8 cellular contexts compared by ENCODE assay signal in the genomic region with DNA sequence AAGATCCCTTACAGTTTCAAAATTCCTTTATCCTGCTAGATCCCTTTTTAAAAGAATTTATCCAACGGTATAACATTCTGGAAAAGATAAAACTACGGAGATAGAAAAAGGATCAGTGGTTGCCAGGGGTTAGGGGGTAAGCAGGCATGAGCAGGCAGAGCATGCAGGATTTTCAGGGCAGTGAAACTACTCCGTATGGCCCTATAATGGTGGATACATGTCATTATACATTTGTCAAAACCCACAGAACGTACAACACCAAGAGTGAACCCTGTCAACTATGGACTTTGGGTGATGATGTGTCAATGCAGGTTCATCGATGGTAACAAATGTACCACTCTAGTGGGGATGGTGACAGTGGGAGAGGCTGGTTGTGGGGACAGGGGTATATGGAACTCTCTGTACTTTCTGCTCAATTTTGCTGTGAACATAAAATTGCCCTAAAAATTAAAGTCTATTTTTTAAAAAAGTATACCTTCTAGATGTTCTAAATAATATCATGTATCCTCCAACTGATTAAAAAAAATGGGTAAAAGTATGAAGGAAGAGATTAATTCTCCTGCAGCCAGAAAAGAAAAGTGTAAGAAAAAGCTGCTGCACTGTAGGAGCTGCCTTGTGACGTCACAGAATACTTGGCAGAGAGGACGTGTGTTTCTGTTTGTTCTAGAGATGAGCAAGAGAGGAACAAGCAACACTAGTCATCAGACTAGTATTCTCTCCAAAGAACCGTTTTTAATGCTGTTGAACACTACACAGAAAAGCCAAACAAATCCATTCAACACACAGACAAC. TPM values are rescaled to one million over a fixed set of nuclear protein-coding genes. Genes with fewer than 3 reads are reported as not detected.
DNase-seq lines count a peak whose midpoint lies in the region; TF ChIP-seq lines count a peak whose summit lies in the region.

No MANE protein-coding gene starts in this region.

- no peak overlapping the region for H3K4me3 ChIP-seq in HEK293 (ENCODE audit: low read depth, low read length)
- H3K4me3 ChIP-seq in hepatocyte, result no peak overlapping the region
- no peak overlapping the region for H3K4me3 ChIP-seq in testis

- POLR2A ChIA-PET in HEK293 (lab: Yijun Ruan, JAX), result no interaction called here

- H3K27ac ChIP-seq in HEK293 (ENCODE audit: extremely low read depth, low read depth, low read length) (no peak overlapping the region), hepatocyte (peak overlapping the region; percentile 4), testis (no peak overlapping the region)

- TF ChIP-seq CTCF in HEK293 (tag by site-specific recombination; IDR thresholded peaks at IDR 0.05) (no peak), hepatocyte (IDR thresholded peaks at IDR 0.05; ENCODE audit: poor library complexity) (no peak), testis (IDR thresholded peaks at IDR 0.05) (no peak)

- CTCF ChIA-PET in HEK293 (lab: Yijun Ruan, JAX), result no interaction called here

- peak; percentile 65 for DNase-seq in SIG-M5 treated with dmso at 0.1 percent for 504 hours (lab: John Stamatoyannopoulos, UW; ENCODE audit: unreplicated experiment)
- DNase-seq in SIG-M5 (lab: John Stamatoyannopoulos, UW), result no peak
- DNase-seq in NAMALWA (ENCODE audit: low spot score), result peak; percentile 41
- DNase-seq in amniotic stem cell (lab: John Stamatoyannopoulos, UW), result peak; percentile 66
- DNase-seq in hepatocyte (ENCODE audit: low spot score), result peak; percentile 64
- DNase-seq in testis, result peak; percentile 63
- no peak for DNase-seq in NCI-H2227 treated with DMSO at 0.1 percent for 48 hours (lab: John Stamatoyannopoulos, UW)

- H3K36me3 ChIP-seq in HEK293 (ENCODE audit: control insufficient read depth in 2 of 2, insufficient read depth in 1 of 2, low read length in 2 of 2) (no peaks in the 10 kb centered on the region), hepatocyte (replicated peaks; ENCODE audit: insufficient read depth, low read depth) (no peaks in the 10 kb centered on the region), testis (ENCODE audit: low read depth, missing control alignments) (no peaks in the 10 kb centered on the region)

- H3K9me2 ChIP-seq in hepatocyte (replicated peaks; ENCODE audit: insufficient read depth), result no peaks in the 10 kb centered on the region

- peaks cover 5% of the 10 kb centered on the region; the same call in 1 of the 2 replicates for H3K4me1 ChIP-seq in HEK293 (ENCODE audit: control insufficient read depth, insufficient read depth, low read length)
- no peaks in the 10 kb centered on the region for H3K4me1 ChIP-seq in hepatocyte (ENCODE audit: insufficient read depth)
- H3K4me1 ChIP-seq in testis, result no peaks in the 10 kb centered on the region

- no peaks in the 10 kb centered on the region for H4K20me1 ChIP-seq in hepatocyte (ENCODE audit: insufficient read depth, poor library complexity, severe bottlenecking)

- H3K4me2 ChIP-seq in hepatocyte, result no peak overlapping the region

- H3K27me3 ChIP-seq in hepatocyte, result no peaks in the 10 kb centered on the region
- H3K27me3 ChIP-seq in testis, result no peaks in the 10 kb centered on the region

- 69% methylated on average over 8 of the region's 8 CpGs for WGBS in hepatocyte (ENCODE audit: low lambda C conversion rate, missing lambda C conversion rate)
- WGBS in testis, 2 donors, result 68% methylated on average over 8 of the region's 8 CpGs

- no peak for TF ChIP-seq POLR2A in testis (IDR thresholded peaks at IDR 0.05)

- H2AFZ ChIP-seq in hepatocyte, result no peak overlapping the region

- intact Hi-C loops in testis (cut with DNase I; ENCODE audit: low total_unique reads), result no loop called here

- no peaks in the 10 kb centered on the region for H3K79me2 ChIP-seq in hepatocyte

- no peaks in the 10 kb centered on the region for H3K9me3 ChIP-seq in HEK293 (ENCODE audit: control insufficient read depth, insufficient read depth, low read depth, low read length)
- no peaks in the 10 kb centered on the region for H3K9me3 ChIP-seq in hepatocyte (ENCODE audit: low read depth)
- no peaks in the 10 kb centered on the region for H3K9me3 ChIP-seq in testis

TF ChIP-seq in HEK293, 187 proteins besides CTCF, POLR2A, EP300 and RAD21:
- TF ChIP-seq ZNF596 (tag by site-specific recombination; IDR thresholded peaks at IDR 0.05) (no peak), ZNF629 (tag by site-specific recombination; IDR thresholded peaks at IDR 0.05) (peak; percentile 67; the same call in 1 of the 2 replicates), ZFP69B (tag by site-specific recombination; IDR thresholded peaks at IDR 0.05) (no peak), ZNF121 (tag by site-specific recombination; IDR thresholded peaks at IDR 0.05) (no peak), ZBTB21 (tag by site-specific recombination; IDR thresholded peaks at IDR 0.05) (peak; percentile 72; the same call in 1 of the 2 replicates), WT1 (tag by site-specific recombination; IDR thresholded peaks at IDR 0.05) (no peak), ZNF112 (tag by site-specific recombination; IDR thresholded peaks at IDR 0.05) (no peak), GLI4 (tag by site-specific recombination; IDR thresholded peaks at IDR 0.05) (no peak), ZNF433 (tag by site-specific recombination; IDR thresholded peaks at IDR 0.05; ENCODE audit: low read depth) (no peak), PRDM1 (tag by site-specific recombination; IDR thresholded peaks at IDR 0.05) (0 out of 2 replicates have a peak, but pooled peaks have one; percentile 19), REPIN1 (tag by site-specific recombination; IDR thresholded peaks at IDR 0.05; ENCODE audit: low read depth) (no peak), ZNF132 (tag by site-specific recombination; IDR thresholded peaks at IDR 0.05; ENCODE audit: borderline replicate concordance) (no peak), SCRT2 (tag by site-specific recombination; IDR thresholded peaks at IDR 0.05) (no peak)
- TF ChIP-seq, protein P1, sequence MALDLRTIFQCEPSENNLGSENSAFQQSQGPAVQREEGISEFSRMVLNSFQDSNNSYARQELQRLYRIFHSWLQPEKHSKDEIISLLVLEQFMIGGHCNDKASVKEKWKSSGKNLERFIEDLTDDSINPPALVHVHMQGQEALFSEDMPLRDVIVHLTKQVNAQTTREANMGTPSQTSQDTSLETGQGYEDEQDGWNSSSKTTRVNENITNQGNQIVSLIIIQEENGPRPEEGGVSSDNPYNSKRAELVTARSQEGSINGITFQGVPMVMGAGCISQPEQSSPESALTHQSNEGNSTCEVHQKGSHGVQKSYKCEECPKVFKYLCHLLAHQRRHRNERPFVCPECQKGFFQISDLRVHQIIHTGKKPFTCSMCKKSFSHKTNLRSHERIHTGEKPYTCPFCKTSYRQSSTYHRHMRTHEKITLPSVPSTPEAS (tag by site-specific recombination; IDR thresholded peaks at IDR 0.05), result no peak
- TF ChIP-seq, protein P2, sequence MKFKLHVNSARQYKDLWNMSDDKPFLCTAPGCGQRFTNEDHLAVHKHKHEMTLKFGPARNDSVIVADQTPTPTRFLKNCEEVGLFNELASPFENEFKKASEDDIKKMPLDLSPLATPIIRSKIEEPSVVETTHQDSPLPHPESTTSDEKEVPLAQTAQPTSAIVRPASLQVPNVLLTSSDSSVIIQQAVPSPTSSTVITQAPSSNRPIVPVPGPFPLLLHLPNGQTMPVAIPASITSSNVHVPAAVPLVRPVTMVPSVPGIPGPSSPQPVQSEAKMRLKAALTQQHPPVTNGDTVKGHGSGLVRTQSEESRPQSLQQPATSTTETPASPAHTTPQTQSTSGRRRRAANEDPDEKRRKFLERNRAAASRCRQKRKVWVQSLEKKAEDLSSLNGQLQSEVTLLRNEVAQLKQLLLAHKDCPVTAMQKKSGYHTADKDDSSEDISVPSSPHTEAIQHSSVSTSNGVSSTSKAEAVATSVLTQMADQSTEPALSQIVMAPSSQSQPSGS (tag by site-specific recombination; IDR thresholded peaks at IDR 0.05; ENCODE audit: low read depth), result peak; percentile 66

RNA-seq across cellular contexts. Expression of a gene that starts 23.6 kb away (rescaled TPM):
- total RNA-seq in hepatocyte (5.9 and 7.5 TPM in 2 replicates), testis (10 to 100 TPM; 11.5 to 14.5 TPM)
- polyA plus RNA-seq in hepatocyte (1.7 and 9.1 TPM in 2 replicates), testis (ENCODE audit: insufficient read depth, low read depth, low replicate concordance) (11.2 TPM)

Comparison
In these comparisons a context has a peak if more than half of its experiments do, and no peak if none do; other contexts are left out.
1. DNase-seq: peak in SIG-M5 treated with dmso at 0.1 percent for 504 hours (single experiment), NAMALWA (single experiment), amniotic stem cell (single experiment), hepatocyte (single experiment) and testis (single experiment); none in SIG-M5 (single experiment) and NCI-H2227 treated with DMSO at 0.1 percent for 48 hours (single experiment).